ENCODE assay signal across 17 cellular contexts in the genomic region with DNA sequence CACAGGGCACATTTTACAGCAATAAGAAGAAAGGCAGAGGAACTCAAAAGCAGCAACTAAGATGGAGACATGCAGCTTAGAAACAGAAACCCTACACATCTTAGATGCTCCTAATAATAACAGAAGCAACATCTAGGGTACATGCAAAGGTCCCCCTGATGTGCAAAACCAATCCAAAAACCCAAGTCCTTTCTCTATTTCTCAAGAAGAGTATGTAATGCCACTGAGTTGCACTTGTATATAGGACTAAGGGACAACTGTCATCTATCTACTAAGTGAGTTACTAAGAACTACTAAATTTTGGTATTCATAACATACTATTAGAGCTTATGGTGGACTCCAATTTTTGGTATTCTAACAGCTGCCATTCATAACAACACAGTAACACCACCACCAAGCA.
"Had no signal": no experiment of that assay in that cellular context is flagged by ENCODE, and none has a peak within 500 bp of the region (broad histone marks: within the 10 kb centered on the region; RNA-seq: fewer than 3 reads in every experiment).

No MANE protein-coding gene starts in this region.

- H3K4me1 ChIP-seq: neural progenitor cell had no signal

- H3K9me3 Mint-ChIP-seq: neural progenitor cell had no signal

- H3K27ac Mint-ChIP-seq: neural progenitor cell had no signal

- H3K4me3 Mint-ChIP-seq: neural progenitor cell had no signal

- ATAC-seq: activated CD4-positive, CD25-positive, alpha-beta regulatory T cell treated with anti-CD3 and anti-CD28 coated beads, Interleukin-2, amount 50 U/mL, for 24 hours; esophagus mucosa; left lobe of liver; pancreas had no signal

- FAIRE-seq: astrocyte, bronchial epithelial cell, colon, endometrium, keratinocyte, pancreas had no signal

- H3K4me1 Mint-ChIP-seq: neural progenitor cell had no signal

- H3K4me2 ChIP-seq: neural progenitor cell had no signal

- H2AFZ ChIP-seq: neural progenitor cell had no signal

- H3K27ac ChIP-seq: neural progenitor cell, pancreas, sigmoid colon, thoracic aorta had no signal

- DNase-seq: activated CD8-positive, alpha-beta memory T cell treated with anti-CD3 and anti-CD28 coated beads, Interleukin-2, amount 50 U/mL, for 48 hours; activated effector memory CD4-positive, alpha-beta T cell treated with Interleukin-2 at 50 U/mL for 16 hours; activated naive CD4-positive, alpha-beta T cell treated with anti-CD3 and anti-CD28 coated beads, Interleukin-2, amount 50 U/mL, for 16 hours; pancreas; sigmoid colon; stimulated activated CD4-positive, alpha-beta T cell treated with anti-CD3 and anti-CD28 coated beads, Interleukin-1b, Interleukin-23, amount 100 ng/mL, for 48 hours; T-helper 9 cell had no signal

- H3K9ac ChIP-seq: neural progenitor cell had no signal

- H3K27me3 ChIP-seq: neural progenitor cell, pancreas, sigmoid colon had no signal

- H3K9me3 ChIP-seq: pancreas, sigmoid colon, thoracic aorta had no signal

- H3K4me3 ChIP-seq: neural progenitor cell, pancreas, sigmoid colon, thoracic aorta had no signal
